In the genomic region with DNA sequence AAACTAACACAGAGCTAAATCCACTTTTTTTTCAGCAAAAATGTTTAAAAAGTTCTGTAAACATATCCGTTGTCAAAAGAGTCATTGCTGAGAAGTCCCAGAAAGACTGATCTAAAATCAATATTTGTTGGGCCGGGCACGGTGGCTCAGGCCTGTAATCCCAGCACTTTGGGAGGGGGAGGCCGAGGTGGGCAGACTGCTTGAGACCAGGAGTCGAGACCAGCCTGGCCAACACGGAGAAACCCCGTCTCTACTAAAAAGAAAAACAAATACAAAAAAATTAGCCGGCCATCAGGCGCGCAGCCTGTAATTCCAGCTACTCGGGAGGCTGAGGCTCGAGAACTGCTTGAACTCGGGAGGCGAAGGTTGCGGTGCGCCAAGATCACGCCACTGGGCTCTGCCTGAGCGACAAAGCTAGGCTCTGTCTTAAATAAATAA, we compare ENCODE assay signal across 12 cellular contexts. TPM values are rescaled to one million over a fixed set of nuclear protein-coding genes. Genes with fewer than 3 reads are reported as not detected.
DNase-seq lines count a peak whose midpoint lies in the region; ATAC-seq and TF ChIP-seq lines count a peak whose summit lies in the region.
"Had no signal": no experiment of that assay in that cellular context is flagged by ENCODE, and none has a peak within 500 bp of the region (broad histone marks: within the 10 kb centered on the region; RNA-seq: fewer than 3 reads in every experiment).

No MANE protein-coding gene starts in this region.

- H3K9me3 Mint-ChIP-seq in stimulated activated effector memory CD8-positive, alpha-beta T cell treated with anti-CD3 and anti-CD28 coated beads, Interleukin-12 subunit alpha, Interleukin-12 subunit beta, amount 100 ng/mL, for 72 hours = no peaks in the 10 kb centered on the region
- H3K9me3 Mint-ChIP-seq in CD14-positive monocyte = peaks cover 0 to 2% (median 0%) of the 10 kb centered on the region in 7 donors

- no peak overlapping the region for H3K27ac Mint-ChIP-seq in stimulated activated effector memory CD8-positive, alpha-beta T cell treated with anti-CD3 and anti-CD28 coated beads, Interleukin-12 subunit alpha, Interleukin-12 subunit beta, amount 100 ng/mL, for 72 hours
- H3K27ac Mint-ChIP-seq in CD14-positive monocyte = no peak overlapping the region

- H3K4me1 Mint-ChIP-seq in stimulated activated effector memory CD8-positive, alpha-beta T cell treated with anti-CD3 and anti-CD28 coated beads, Interleukin-12 subunit alpha, Interleukin-12 subunit beta, amount 100 ng/mL, for 72 hours = peaks cover 9% of the 10 kb centered on the region
- H3K4me1 Mint-ChIP-seq in CD14-positive monocyte = peaks cover 17% of the 10 kb centered on the region

- H3K27me3 ChIP-seq in right atrium auricular region = no peaks in the 10 kb centered on the region
- H3K27me3 ChIP-seq: heart right ventricle, spleen, thyroid gland had no signal

- ATAC-seq in left cardiac atrium (no peak), HG03045 (IDR thresholded peaks at IDR 0.05; ENCODE audit: unreplicated experiment) (no peak)
- ATAC-seq in stimulated activated effector memory CD8-positive, alpha-beta T cell treated with anti-CD3 and anti-CD28 coated beads, Interleukin-12 subunit alpha, Interleukin-12 subunit beta, amount 100 ng/mL, for 72 hours = no peak
- ATAC-seq: heart right ventricle had no signal

- peak overlapping the region; percentile 88 for H3K4me3 Mint-ChIP-seq in stimulated activated effector memory CD8-positive, alpha-beta T cell treated with anti-CD3 and anti-CD28 coated beads, Interleukin-12 subunit alpha, Interleukin-12 subunit beta, amount 100 ng/mL, for 72 hours
- no peak overlapping the region for H3K4me3 Mint-ChIP-seq in CD14-positive monocyte

- peaks cover 0 to 14% of the 10 kb centered on the region in 2 donors for H3K4me1 ChIP-seq in right atrium auricular region

- H3K36me3 Mint-ChIP-seq in stimulated activated effector memory CD8-positive, alpha-beta T cell treated with anti-CD3 and anti-CD28 coated beads, Interleukin-12 subunit alpha, Interleukin-12 subunit beta, amount 100 ng/mL, for 72 hours = peaks cover 42% of the 10 kb centered on the region
- peaks cover 21 to 35% of the 10 kb centered on the region in 2 donors for H3K36me3 Mint-ChIP-seq in CD14-positive monocyte

- H3K4me3 ChIP-seq in right atrium auricular region (no peak overlapping the region), fibroblast of mammary gland (ENCODE audit: control insufficient read depth, low read depth, low read length) (peak overlapping the region; percentile 77)

- peaks cover 1 to 2% (median 2%) of the 10 kb centered on the region in 3 donors for H3K27me3 Mint-ChIP-seq in CD14-positive monocyte (ENCODE audit: low read depth in 3 of 3)

- peaks cover 6% of the 10 kb centered on the region for H3K36me3 ChIP-seq in right atrium auricular region
- H3K36me3 ChIP-seq: thyroid gland had no signal

- DNase-seq in left cardiac atrium = peak; percentile 23
- no peak for DNase-seq in right atrium auricular region (ENCODE audit: low spot score)
- peak; percentile 65 for DNase-seq in RKO (ENCODE audit: low spot score)
- no peak for DNase-seq in fibroblast of mammary gland (ENCODE audit: low read depth)
- no peak for DNase-seq in stimulated activated effector memory CD8-positive, alpha-beta T cell treated with anti-CD3 and anti-CD28 coated beads, Interleukin-12 subunit alpha, Interleukin-12 subunit beta, amount 100 ng/mL, for 72 hours (ENCODE audit: low spot score in 2 of 2)
- no peak for DNase-seq in putamen (ENCODE audit: low spot score)
- DNase-seq in CD14-positive monocyte (ENCODE audit: low spot score) = no peak
- DNase-seq: activated naive CD4-positive, alpha-beta T cell; heart right ventricle; spleen; thyroid gland had no signal

- TF ChIP-seq CTCF in right atrium auricular region (IDR thresholded peaks at IDR 0.05) = no peak
- no peak for TF ChIP-seq CTCF in fibroblast of mammary gland (conservative IDR thresholded peaks at IDR 0.05; ENCODE audit: control insufficient read depth, insufficient read depth, low read depth, low read length)
- TF ChIP-seq CTCF in CD14-positive monocyte (IDR thresholded peaks at IDR 0.05) = no peak

- no peak overlapping the region for H3K27ac ChIP-seq in right atrium auricular region
- H3K27ac ChIP-seq: thyroid gland had no signal

- H3K9me3 ChIP-seq in right atrium auricular region = no peaks in the 10 kb centered on the region
- H3K9me3 ChIP-seq: heart right ventricle, spleen, thyroid gland had no signal

- intact Hi-C loops in left cardiac atrium (cut with DNase I) = no loop called here
- intact Hi-C loops in CD14-positive monocyte (cut with micrococcal nuclease) = no loop called here

RNA-seq across cellular contexts. Expression of gene OLA1, which starts 1.4 kb away (rescaled TPM):
- total RNA-seq in left cardiac atrium (10 to 100 TPM; 63.4 to 82.1 TPM), right atrium auricular region (10 to 100 TPM; 43.8 to 56.7 TPM)
- 10 to 100 TPM; 71.9 to 72.3 TPM for polyA plus RNA-seq in CD14-positive monocyte

Comparison
In these comparisons a context has a peak if more than half of its experiments do, and no peak if none do; other contexts are left out.
1. DNase-seq: peak in left cardiac atrium (single experiment) and RKO (single experiment); none in right atrium auricular region (single experiment), fibroblast of mammary gland (single experiment), stimulated activated effector memory CD8-positive, alpha-beta T cell treated with anti-CD3 and anti-CD28 coated beads, Interleukin-12 subunit alpha, Interleukin-12 subunit beta, amount 100 ng/mL, for 72 hours (0 of 2), putamen (single experiment) and CD14-positive monocyte (single experiment).